10 cellular contexts compared by ENCODE assay signal in the genomic region with DNA sequence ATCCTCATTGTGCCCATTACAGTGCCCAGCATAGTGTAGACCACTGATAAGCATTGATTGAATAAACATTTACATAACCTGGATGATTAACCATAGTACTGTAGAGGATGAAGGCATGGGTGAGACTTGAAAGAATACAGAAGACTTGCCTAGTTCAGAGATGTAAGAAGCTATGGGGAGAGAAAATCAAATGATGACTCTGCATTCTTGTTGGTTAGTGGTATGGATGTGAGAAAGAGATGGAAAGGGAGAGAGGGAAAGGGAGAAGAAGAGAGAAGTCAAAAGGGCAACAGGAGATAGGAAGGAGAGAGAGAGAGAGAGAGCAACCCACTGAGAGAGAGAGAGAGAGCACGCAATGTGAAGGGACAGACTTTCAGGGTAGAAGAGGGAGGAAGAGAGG. TPM values are rescaled to one million over a fixed set of nuclear protein-coding genes. Genes with fewer than 3 reads are reported as not detected.
"Had no signal": no experiment of that assay in that cellular context is flagged by ENCODE, and none has a peak within 500 bp of the region (broad histone marks: within the 10 kb centered on the region; RNA-seq: fewer than 3 reads in every experiment).

No MANE protein-coding gene starts in this region.

- H3K9me3 Mint-ChIP-seq: GM23338, H9 had no signal

- H3K4me3 ChIP-seq: GM23338 had no signal

- H3K27ac Mint-ChIP-seq: GM23338, H9 had no signal

- ATAC-seq: GM23338 had no signal

- H3K4me2 ChIP-seq: GM23338, KMS-11 had no signal

- FAIRE-seq: H1, H54, HTR-8/SVneo had no signal

- DNase-seq: H9, HCEC 1CT, Karpas-422, KBM-7 had no signal

- H3K27ac ChIP-seq: KMS-11 had no signal

- H3K9ac ChIP-seq: KMS-11 had no signal

- H3K4me3 Mint-ChIP-seq: GM23338, H9 had no signal

RNA-seq across cellular contexts. Expression of gene KCTD16, which starts 27.0 kb away (rescaled TPM):
- total RNA-seq: HT-29 had no signal
